In genomic region chr14:104202259-104203070, GRCh38 we compare ENCODE assay signal across 14 cellular contexts.
A peak's percentile ranks its signal among the peaks of the same experiment; 100 is the strongest.
DNase-seq lines count a peak whose midpoint lies in the region; ATAC-seq, FAIRE-seq and TF ChIP-seq lines count a peak whose summit lies in the region.
"Had no signal": no experiment of that assay in that cellular context is flagged by ENCODE, and none has a peak within 500 bp of the region (broad histone marks: within the 10 kb centered on the region; RNA-seq: fewer than 3 reads in every experiment).

No MANE protein-coding gene starts in this region.

- peaks cover 42% of the 10 kb centered on the region for H3K4me1 ChIP-seq in A673 (ENCODE audit: insufficient read depth, low read length, poor library complexity, severe bottlenecking)

- CTCF ChIA-PET in A673 (lab: Charles Lee) = no interaction called here

- FAIRE-seq in HTR-8/SVneo (lab: Jason Lieb, UNC) = no peak

- no peaks in the 10 kb centered on the region for H3K9me3 ChIP-seq in A673 (ENCODE audit: low read depth, low read length, poor library complexity, severe bottlenecking)
- H3K9me3 ChIP-seq: ovary, tibial nerve had no signal

- POLR2A ChIA-PET in A673 (lab: Charles Lee; ENCODE audit: low non-redundant PET) = no interaction called here

- no TSS peak for BruUV-seq in A673 (replicated peaks; lab: Mats Ljungman, UMichigan)

- H3K36me3 ChIP-seq in A673 (ENCODE audit: insufficient read depth, low read length, poor library complexity, severe bottlenecking) = no peaks in the 10 kb centered on the region
- H3K36me3 ChIP-seq: ovary, tibial nerve had no signal

- H3K4me3 ChIP-seq in A673 (ENCODE audit: low read depth, low read length, poor library complexity, severe bottlenecking) (no peak overlapping the region), LNCaP clone FGC (ENCODE audit: low read depth, low read length) (no peak overlapping the region)
- H3K4me3 ChIP-seq: ovary, tibial nerve had no signal

- no peaks in the 10 kb centered on the region for H3K27me3 ChIP-seq in A673 (replicated peaks; ENCODE audit: insufficient read depth, low read depth, low read length, poor library complexity)
- H3K27me3 ChIP-seq: ovary had no signal

- TF ChIP-seq CTCF in A673 (conservative IDR thresholded peaks at IDR 0.05; ENCODE audit: low read depth, low read length) = no peak
- no peak for TF ChIP-seq CTCF in LNCaP clone FGC (IDR thresholded peaks at IDR 0.05; ENCODE audit: control insufficient read depth, extremely low read depth, insufficient read depth)

- ATAC-seq in left colon = peak; percentile 14
- ATAC-seq in HG02973 (IDR thresholded peaks at IDR 0.05; ENCODE audit: unreplicated experiment) = no peak
- ATAC-seq: Panc1 had no signal

- H3K27ac ChIP-seq in A673 (ENCODE audit: low read depth, low read length, poor library complexity, severe bottlenecking) = no peak overlapping the region
- H3K27ac ChIP-seq: dorsolateral prefrontal cortex, ovary, tibial nerve had no signal

- DNase-seq in A673 (ENCODE audit: low spot score) (peak; percentile 88), LNCaP clone FGC (ENCODE audit: low read depth) (peak; percentile 37), NCI-H524 (lab: John Stamatoyannopoulos, UW) (peak; percentile 95 to 98), left colon (peak in 1 of 2 donors; percentile 57), NCI-H510A (lab: John Stamatoyannopoulos, UW) (no peak), hippocampal formation (lab: John Stamatoyannopoulos, UW) (no peak), HTR-8/SVneo (ENCODE audit: insufficient read length, low spot score) (no peak)
- DNase-seq: activated CD4-positive, alpha-beta T cell treated with anti-CD3 and anti-CD28 coated beads, Interleukin-2, amount 50 U/mL, for 48 hours; NCI-H1436; ovary had no signal

- intact Hi-C loops in A673 (cut with micrococcal nuclease; ENCODE audit: unreplicated experiment) (no loop called here), left colon (cut with DNase I, micrococcal nuclease) (no loop called here)

Comparison
In these comparisons a context has a peak if more than half of its experiments do, and no peak if none do; other contexts are left out.
1. DNase-seq: peak in A673 (single experiment), LNCaP clone FGC (single experiment) and NCI-H524 (2 of 2); none in NCI-H510A (single experiment), hippocampal formation (0 of 2) and HTR-8/SVneo (single experiment).